ENCODE assay signal across 9 cellular contexts in the genomic region with DNA sequence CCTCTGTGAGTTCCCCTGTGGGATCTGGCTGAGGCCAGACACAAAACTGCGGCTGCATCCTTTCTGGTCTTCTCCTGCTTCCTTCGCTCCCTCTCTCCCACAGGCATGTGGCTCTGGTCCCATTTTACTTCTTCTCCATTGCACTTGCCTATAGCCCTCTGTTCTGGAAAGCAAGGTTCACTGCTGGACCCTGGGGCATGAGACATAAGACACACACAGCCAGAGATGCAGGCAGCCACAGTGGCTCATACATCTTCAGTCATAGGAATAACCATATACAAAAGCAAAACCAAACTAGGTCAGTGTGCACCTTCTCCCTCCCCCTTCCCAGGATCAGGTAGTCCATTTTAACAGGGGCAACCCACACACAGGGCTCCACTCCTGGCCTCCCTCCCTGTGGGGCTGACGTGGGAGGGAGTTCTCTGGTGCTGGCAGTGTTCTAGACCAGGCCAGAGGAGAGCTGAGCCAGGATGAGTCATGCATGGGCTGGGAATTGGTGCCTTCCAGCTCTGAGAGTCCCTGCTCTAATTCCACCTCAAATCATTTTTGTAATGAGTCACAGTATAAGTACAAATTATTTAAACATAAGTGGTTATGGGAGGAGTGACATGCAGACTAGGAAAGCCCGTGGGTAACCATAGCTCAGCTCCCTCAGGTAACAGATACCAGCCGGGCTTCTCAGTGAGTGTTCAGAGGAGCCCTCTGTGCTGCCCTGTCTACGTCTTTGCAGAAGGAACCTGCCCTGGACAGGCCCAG. TPM values are rescaled to one million over a fixed set of nuclear protein-coding genes. Genes with fewer than 3 reads are reported as not detected.
DNase-seq lines count a peak whose midpoint lies in the region; ATAC-seq, FAIRE-seq and TF ChIP-seq lines count a peak whose summit lies in the region.
"Had no signal": no experiment of that assay in that cellular context is flagged by ENCODE, and none has a peak within 500 bp of the region (broad histone marks: within the 10 kb centered on the region; RNA-seq: fewer than 3 reads in every experiment).

No MANE protein-coding gene starts in this region.

- SMC1A ChIA-PET in GM12878 (lab: Charles Lee; ENCODE audit: uncharacterized antibody, unreplicated experiment) = no interaction called here

- CTCF ChIA-PET in GM12878 (lab: Yijun Ruan, JAX) = no interaction called here

- intact Hi-C loops in GM12878 (cut with micrococcal nuclease; ENCODE audit: unreplicated experiment) (no loop called here), tibial artery (cut with DNase I; ENCODE audit: low total_unique reads) (no loop called here)

- ATAC-seq in GM12878 (peak; percentile 25; the same call in 2 of the 3 replicates), GM19324 (IDR thresholded peaks at IDR 0.05; ENCODE audit: low FRiP score, unreplicated experiment) (no peak)

- no TSS peak for BruUV-seq in GM12878 (replicated peaks; lab: Mats Ljungman, UMichigan)

- H3K79me2 ChIP-seq in GM12878 (ENCODE audit: control insufficient read depth, insufficient read depth, low read length) = no peaks in the 10 kb centered on the region

- H3K4me1 ChIP-seq in GM12878 (ENCODE audit: control insufficient read depth, insufficient read depth, low read length) = no peaks in the 10 kb centered on the region
- peaks cover 0 to 18% (median 15%) of the 10 kb centered on the region in 4 donors for H3K4me1 ChIP-seq in tibial artery

- RAD21 ChIA-PET in GM12878 (lab: Charles Lee; ENCODE audit: unreplicated experiment) = no interaction called here

- no peak for FAIRE-seq in GM12878 (lab: Jason Lieb, UNC)

- TF ChIP-seq RAD21 in GM12878 (IDR thresholded peaks at IDR 0.05; ENCODE audit: insufficient read depth, low read depth, low read length) = no peak

- H3K9me3 ChIP-seq in GM12878 (replicated peaks; ENCODE audit: control insufficient read depth, insufficient read depth, low read length) = no peaks in the 10 kb centered on the region
- H3K9me3 ChIP-seq in tibial artery = no peaks in the 10 kb centered on the region

- H3K4me3 ChIP-seq in GM12878 (no peak overlapping the region), kidney epithelial cell (ENCODE audit: low read depth, low read length) (no peak overlapping the region), tibial artery (no peak overlapping the region)

- H3K27me3 ChIP-seq in GM12878 (replicated peaks in 1 of 2; ENCODE audit: control insufficient read depth in 2 of 2, insufficient read depth in 2 of 2, low read length in 1 of 2) (no peaks in the 10 kb centered on the region), kidney epithelial cell (ENCODE audit: control insufficient read depth, insufficient read depth, low read length) (no peaks in the 10 kb centered on the region), tibial artery (no peaks in the 10 kb centered on the region)

- H3K9ac ChIP-seq in GM12878 (ENCODE audit: control insufficient read depth, insufficient read depth, low read length) = no peak overlapping the region

- H3K27ac ChIP-seq in GM12878 (ENCODE audit: control insufficient read depth, insufficient read depth) (no peak overlapping the region), tibial artery (peak overlapping the region; percentile 48 to 49)
- H3K27ac ChIP-seq: WERI-Rb-1 had no signal

- no peak overlapping the region for H3K4me2 ChIP-seq in GM12878 (ENCODE audit: control insufficient read depth, insufficient read depth)

- H2AFZ ChIP-seq in GM12878 (ENCODE audit: control insufficient read depth, low read depth, low read length) = no peak overlapping the region

- TF ChIP-seq CTCF in GM12878 (IDR thresholded peaks at IDR 0.05 in 2 of 3, conservative IDR thresholded peaks at IDR 0.05 in 1 of 3; ENCODE audit: control insufficient read depth in 2 of 3, extremely low read depth in 1 of 3, insufficient read depth in 1 of 3, low read depth in 3 of 3, low read length in 3 of 3) (no peak), kidney epithelial cell (IDR thresholded peaks at IDR 0.05; ENCODE audit: insufficient read depth, low read length, poor library complexity, severe bottlenecking) (no peak), tibial artery (IDR thresholded peaks at IDR 0.05) (no peak)

- POLR2A ChIA-PET in GM12878 (lab: Charles Lee) = no interaction called here

- no peaks in the 10 kb centered on the region for H4K20me1 ChIP-seq in GM12878 (ENCODE audit: control insufficient read depth, insufficient read depth)

- DNase-seq in activated effector memory CD4-positive, alpha-beta T cell treated with anti-CD3 and anti-CD28 coated beads, Interleukin-2, amount 50 U/mL, for 16 hours = peak; percentile 65
- no peak for DNase-seq in activated effector memory CD4-positive, alpha-beta T cell treated with Interleukin-2 at 50 U/mL for 16 hours
- DNase-seq in GM12878 (ENCODE audit: low read depth, low spot score) (no peak), kidney epithelial cell (ENCODE audit: low read depth) (peak; percentile 55), tibial artery (peak; percentile 76 to 88), SIG-M5 (lab: John Stamatoyannopoulos, UW) (no peak), ecto neural progenitor cell (ENCODE audit: low spot score) (no peak)
- DNase-seq: WERI-Rb-1 had no signal

- no peak for TF ChIP-seq EP300 in GM12878 (IDR thresholded peaks at IDR 0.05; ENCODE audit: borderline replicate concordance in 1 of 2, control insufficient read depth in 1 of 2, low read depth in 2 of 2, low read length in 2 of 2)

- H3K36me3 ChIP-seq in GM12878 (ENCODE audit: control insufficient read depth in 2 of 2, insufficient read depth in 2 of 2, low read length in 1 of 2) (no peaks in the 10 kb centered on the region), kidney epithelial cell (ENCODE audit: control insufficient read depth, insufficient read depth, low read length) (no peaks in the 10 kb centered on the region), tibial artery (no peaks in the 10 kb centered on the region)
- H3K36me3 ChIP-seq: WERI-Rb-1 had no signal

- in situ Hi-C loops in GM12878 (cut with MboI) = no loop called here

- WGBS in GM12878 (ENCODE audit: insufficient coverage, insufficient replicate concordance, low lambda C conversion rate, missing lambda C conversion rate) = 23% methylated on average over 6 of the region's 6 CpGs

- TF ChIP-seq POLR2A in GM12878 (IDR thresholded peaks at IDR 0.05; ENCODE audit: low read depth, low read length) = no peak

TF ChIP-seq in GM12878, 131 proteins besides CTCF, POLR2A, EP300 and RAD21 (continues in another document):
- TF ChIP-seq, protein P1, sequence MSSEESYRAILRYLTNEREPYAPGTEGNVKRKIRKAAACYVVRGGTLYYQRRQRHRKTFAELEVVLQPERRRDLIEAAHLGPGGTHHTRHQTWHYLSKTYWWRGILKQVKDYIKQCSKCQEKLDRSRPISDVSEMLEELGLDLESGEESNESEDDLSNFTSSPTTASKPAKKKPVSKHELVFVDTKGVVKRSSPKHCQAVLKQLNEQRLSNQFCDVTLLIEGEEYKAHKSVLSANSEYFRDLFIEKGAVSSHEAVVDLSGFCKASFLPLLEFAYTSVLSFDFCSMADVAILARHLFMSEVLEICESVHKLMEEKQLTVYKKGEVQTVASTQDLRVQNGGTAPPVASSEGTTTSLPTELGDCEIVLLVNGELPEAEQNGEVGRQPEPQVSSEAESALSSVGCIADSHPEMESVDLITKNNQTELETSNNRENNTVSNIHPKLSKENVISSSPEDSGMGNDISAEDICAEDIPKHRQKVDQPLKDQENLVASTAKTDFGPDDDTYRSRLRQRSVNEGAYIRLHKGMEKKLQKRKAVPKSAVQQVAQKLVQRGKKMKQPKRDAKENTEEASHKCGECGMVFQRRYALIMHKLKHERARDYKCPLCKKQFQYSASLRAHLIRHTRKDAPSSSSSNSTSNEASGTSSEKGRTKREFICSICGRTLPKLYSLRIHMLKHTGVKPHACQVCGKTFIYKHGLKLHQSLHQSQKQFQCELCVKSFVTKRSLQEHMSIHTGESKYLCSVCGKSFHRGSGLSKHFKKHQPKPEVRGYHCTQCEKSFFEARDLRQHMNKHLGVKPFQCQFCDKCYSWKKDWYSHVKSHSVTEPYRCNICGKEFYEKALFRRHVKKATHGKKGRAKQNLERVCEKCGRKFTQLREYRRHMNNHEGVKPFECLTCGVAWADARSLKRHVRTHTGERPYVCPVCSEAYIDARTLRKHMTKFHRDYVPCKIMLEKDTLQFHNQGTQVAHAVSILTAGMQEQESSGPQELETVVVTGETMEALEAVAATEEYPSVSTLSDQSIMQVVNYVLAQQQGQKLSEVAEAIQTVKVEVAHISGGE (CRISPR knock-in tag; IDR thresholded peaks at IDR 0.05) = no peak
- no peak for TF ChIP-seq ZNF207 (IDR thresholded peaks at IDR 0.05; ENCODE audit: borderline replicate concordance)
- TF ChIP-seq, protein P2, sequence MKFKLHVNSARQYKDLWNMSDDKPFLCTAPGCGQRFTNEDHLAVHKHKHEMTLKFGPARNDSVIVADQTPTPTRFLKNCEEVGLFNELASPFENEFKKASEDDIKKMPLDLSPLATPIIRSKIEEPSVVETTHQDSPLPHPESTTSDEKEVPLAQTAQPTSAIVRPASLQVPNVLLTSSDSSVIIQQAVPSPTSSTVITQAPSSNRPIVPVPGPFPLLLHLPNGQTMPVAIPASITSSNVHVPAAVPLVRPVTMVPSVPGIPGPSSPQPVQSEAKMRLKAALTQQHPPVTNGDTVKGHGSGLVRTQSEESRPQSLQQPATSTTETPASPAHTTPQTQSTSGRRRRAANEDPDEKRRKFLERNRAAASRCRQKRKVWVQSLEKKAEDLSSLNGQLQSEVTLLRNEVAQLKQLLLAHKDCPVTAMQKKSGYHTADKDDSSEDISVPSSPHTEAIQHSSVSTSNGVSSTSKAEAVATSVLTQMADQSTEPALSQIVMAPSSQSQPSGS (IDR thresholded peaks at IDR 0.05; ENCODE audit: low read length) = no peak

RNA-seq across cellular contexts. Expression of a gene that starts 58.0 kb away (rescaled TPM):
- total RNA-seq in GM12878 (2013; cell fraction: nucleolus; rRNA removed) = not detected in 2 replicates
- not detected in 2 replicates for total RNA-seq in GM12878 (2014; rRNA removed)
- total RNA-seq in GM12878 (2014; rRNA removed; fragmentation: Illumina TruSeq; extraction: Trizol) = not detected in 2 replicates
- total RNA-seq in GM12878 (2021) = not detected in 2 replicates
- polyA plus RNA-seq in GM12878 (2011; ENCODE audit: low read depth) = not detected
- not detected in 2 replicates for polyA plus RNA-seq in GM12878 (2011; rRNA removed)
- polyA plus RNA-seq in GM12878 (2011; cell fraction: cytosol; rRNA removed) = not detected in 2 replicates
- not detected in 2 replicates for polyA plus RNA-seq in GM12878 (2011; cell fraction: nucleus; rRNA removed)
- polyA plus RNA-seq in GM12878 (2012) = not detected in 2 replicates
- not detected in 2 replicates for polyA plus RNA-seq in GM12878 (2014; fragmentation: Illumina TruSeq; extraction: Trizol)
- not detected for polyA plus RNA-seq in GM12878 (2014; fragmentation: Nextera tagmentation; extraction: Ambion mirVana)
- polyA plus RNA-seq in GM12878 (2014; rRNA removed) = not detected in 2 replicates
- polyA plus RNA-seq in GM12878 (2016; fragmentation: Nextera tagmentation; extraction: Ambion mirVana) = not detected
- not detected in 2 replicates for polyA minus RNA-seq in GM12878 (2011; rRNA and poly(A)+ RNA removed)
- polyA minus RNA-seq in GM12878 (2011; cell fraction: cytosol; rRNA and poly(A)+ RNA removed) = not detected in 2 replicates
- polyA minus RNA-seq in GM12878 (2011; cell fraction: nucleus; rRNA and poly(A)+ RNA removed) = not detected in 2 replicates
- total RNA-seq in kidney epithelial cell = 0.14 and 0.25 TPM in 2 replicates

Comparison
In these comparisons a context has a peak if more than half of its experiments do, and no peak if none do; other contexts are left out.
1. DNase-seq: peak in activated effector memory CD4-positive, alpha-beta T cell treated with anti-CD3 and anti-CD28 coated beads, Interleukin-2, amount 50 U/mL, for 16 hours (single experiment), kidney epithelial cell (single experiment) and tibial artery (2 of 2); none in activated effector memory CD4-positive, alpha-beta T cell treated with Interleukin-2 at 50 U/mL for 16 hours (single experiment), GM12878 (single experiment), SIG-M5 (single experiment) and ecto neural progenitor cell (single experiment).